Comparison of ENCODE assay signal across 25 cellular contexts in genomic region chr4:162699629-162700028, GRCh38.
"Had no signal": no experiment of that assay in that cellular context is flagged by ENCODE, and none has a peak within 500 bp of the region (broad histone marks: within the 10 kb centered on the region; RNA-seq: fewer than 3 reads in every experiment).

No MANE protein-coding gene starts in this region.

- H3K36me3 ChIP-seq: gastrocnemius medialis, heart right ventricle, spleen, stomach, thoracic aorta, transverse colon had no signal

- H3K9ac ChIP-seq: parathyroid adenoma had no signal

- H2AFZ ChIP-seq: parathyroid adenoma had no signal

- H3K4me3 ChIP-seq: coronary artery, gastrocnemius medialis, heart right ventricle, psoas muscle, spleen, stomach, thoracic aorta, transverse colon had no signal

- H3K9me3 ChIP-seq: gastrocnemius medialis, psoas muscle, thoracic aorta had no signal

- H3K4me1 ChIP-seq: parathyroid adenoma, spleen, stomach, transverse colon had no signal

- ATAC-seq: esophagus mucosa; gastrocnemius medialis; heart right ventricle; psoas muscle; sciatic nerve; stimulated activated naive B cell treated with anti-CD40 and anti-IgM and Interleukin-4, amounts not matched to agents 10 μg/mL and 1 μg/mL and 100 μg/mL, for 72 hours had no signal

- H3K4me1 Mint-ChIP-seq: naive B cell; stimulated activated naive B cell treated with anti-CD40 and anti-IgM and Interleukin-4, amounts not matched to agents 10 μg/mL and 1 μg/mL and 100 μg/mL, for 72 hours had no signal

- H3K27ac ChIP-seq: coronary artery, gastrocnemius medialis, heart right ventricle, parathyroid adenoma, psoas muscle, spleen, stomach, thoracic aorta, transverse colon had no signal

- FAIRE-seq: islet of Langerhans had no signal

- H3K27ac Mint-ChIP-seq: naive B cell; nephron; stimulated activated naive B cell treated with anti-CD40 and anti-IgM and Interleukin-4, amounts not matched to agents 10 μg/mL and 1 μg/mL and 100 μg/mL, for 72 hours had no signal

- H3K4me3 Mint-ChIP-seq: naive B cell; nephron; stimulated activated naive B cell treated with anti-CD40 and anti-IgM and Interleukin-4, amounts not matched to agents 10 μg/mL and 1 μg/mL and 100 μg/mL, for 72 hours had no signal

- H3K36me3 Mint-ChIP-seq: naive B cell; stimulated activated naive B cell treated with anti-CD40 and anti-IgM and Interleukin-4, amounts not matched to agents 10 μg/mL and 1 μg/mL and 100 μg/mL, for 72 hours had no signal

- H3K27me3 ChIP-seq: gastrocnemius medialis, heart right ventricle, spleen, stomach, transverse colon had no signal

- DNase-seq: effector CD4-positive, alpha-beta T cell; gastrocnemius medialis; heart right ventricle; hypothalamus; kidney glomerular epithelial cell; mesendoderm; naive B cell; occipital lobe; psoas muscle; retina; spleen; stimulated activated CD4-positive, alpha-beta T cell treated with anti-CD3 and anti-CD28 coated beads, Interleukin-15, amount 100 ng/mL, for 24 hours; stimulated activated CD4-positive, alpha-beta T cell treated with anti-CD3 and anti-CD28 coated beads, Interleukin-1b, Interleukin-23, amount 100 ng/mL, for 48 hours; stimulated activated CD4-positive, alpha-beta T cell treated with anti-CD3 and anti-CD28 coated beads, Interleukin-4, amount 100 ng/mL, for 24 hours; stimulated activated naive B cell treated with anti-CD40 and anti-IgM and Interleukin-4, amounts not matched to agents 10 μg/mL and 1 μg/mL and 100 μg/mL, for 72 hours; stomach; substantia nigra; transverse colon had no signal

- H3K27me3 Mint-ChIP-seq: naive B cell; stimulated activated naive B cell treated with anti-CD40 and anti-IgM and Interleukin-4, amounts not matched to agents 10 μg/mL and 1 μg/mL and 100 μg/mL, for 72 hours had no signal

- H3K79me2 ChIP-seq: parathyroid adenoma had no signal
